Comparison of ENCODE assay signal across 22 cellular contexts in genomic region chr10:80153460-80153859, GRCh38. TPM values are rescaled to one million over a fixed set of nuclear protein-coding genes. Genes with fewer than 3 reads are reported as not detected.
DNase-seq lines count a peak whose midpoint lies in the region; ATAC-seq, FAIRE-seq and TF ChIP-seq lines count a peak whose summit lies in the region.
"Had no signal": no experiment of that assay in that cellular context is flagged by ENCODE, and none has a peak within 500 bp of the region (broad histone marks: within the 10 kb centered on the region; RNA-seq: fewer than 3 reads in every experiment).

No MANE protein-coding gene starts in this region.

- no peak overlapping the region for H3K4me3 ChIP-seq in coronary artery
- H3K4me3 ChIP-seq: A549, BLaER1 had no signal

- peaks cover 1 to 6% of the 10 kb centered on the region in 2 donors for H3K9me3 Mint-ChIP-seq in activated T-cell treated with anti-CD3 and anti-CD28 coated beads, Interleukin-2, amount 50 U/mL, for 72 hours
- H3K9me3 Mint-ChIP-seq in stimulated activated memory B cell treated with anti-CD40 and anti-IgM and Interleukin-4, amounts not matched to agents 10 μg/mL and 1 μg/mL and 100 μg/mL, for 72 hours = peaks cover 4% of the 10 kb centered on the region
- H3K9me3 Mint-ChIP-seq in immature natural killer cell = peaks cover 0 to 1% (median 0%) of the 10 kb centered on the region in 6 donors
- H3K9me3 Mint-ChIP-seq in activated CD4-positive, alpha-beta T cell treated with anti-CD3 and anti-CD28 coated beads, Interleukin-2, amount 10 ng/mL, durations not matched to agents 7 days and 5 days = no peaks in the 10 kb centered on the region

- H3K36me3 Mint-ChIP-seq in activated T-cell treated with anti-CD3 and anti-CD28 coated beads, Interleukin-2, amount 50 U/mL, for 72 hours (ENCODE audit: insufficient read depth in 2 of 2) = peaks cover 24 to 53% of the 10 kb centered on the region in 2 donors
- peaks cover 91% of the 10 kb centered on the region for H3K36me3 Mint-ChIP-seq in stimulated activated memory B cell treated with anti-CD40 and anti-IgM and Interleukin-4, amounts not matched to agents 10 μg/mL and 1 μg/mL and 100 μg/mL, for 72 hours
- peaks cover 10 to 68% (median 34%) of the 10 kb centered on the region in 3 donors for H3K36me3 Mint-ChIP-seq in immature natural killer cell
- peaks cover 86% of the 10 kb centered on the region for H3K36me3 Mint-ChIP-seq in activated CD4-positive, alpha-beta T cell treated with anti-CD3 and anti-CD28 coated beads, Interleukin-2, amount 10 ng/mL, durations not matched to agents 7 days and 5 days (ENCODE audit: low read depth)

- DNase-seq in activated T-cell treated with anti-CD3 and anti-CD28 coated beads, Interleukin-2, amount 50 U/mL, for 72 hours = no peak
- DNase-seq in activated T-cell treated with anti-CD3 and anti-CD28 coated beads, Interleukin-2, amount 50 U/mL, for 48 hours = no peak
- DNase-seq in GM12892 (ENCODE audit: insufficient read length) (no peak), coronary artery (ENCODE audit: low spot score) (no peak), immature natural killer cell (no peak), NCI-H82 (lab: John Stamatoyannopoulos, UW) (no peak)
- DNase-seq in activated CD4-positive, alpha-beta T cell treated with anti-CD3 and anti-CD28 coated beads, Interleukin-2, amount 10 ng/mL, durations not matched to agents 7 days and 5 days = no peak
- DNase-seq: activated CD8-positive, alpha-beta memory T cell treated with anti-CD3 and anti-CD28 coated beads for 24 hours; cortex of kidney; kidney glomerular epithelial cell; NCI-H1105; NCI-H524; occipital lobe; SK-N-SH; stimulated activated CD4-positive, alpha-beta T cell treated with anti-CD3 and anti-CD28 coated beads, Interleukin-4, amount 100 ng/mL, for 24 hours; T-helper 9 cell had no signal

- no peak for TF ChIP-seq CTCF in coronary artery (IDR thresholded peaks at IDR 0.05)

- CTCF ChIA-PET in activated CD4-positive, alpha-beta T cell treated with anti-CD3 and anti-CD28 coated beads, Interleukin-2, amount 10 ng/mL, durations not matched to agents 7 days and 5 days (lab: Charles Lee) = interaction anchor here (0.8 to 2.1 kb wide), 2 partner anchors 10 to 46 kb away, joined by 3 to 11 read pairs; no protein-coding TSS in a partner anchor

- H3K27me3 Mint-ChIP-seq in activated T-cell treated with anti-CD3 and anti-CD28 coated beads, Interleukin-2, amount 50 U/mL, for 72 hours (ENCODE audit: low read depth) = no peaks in the 10 kb centered on the region
- H3K27me3 Mint-ChIP-seq in stimulated activated memory B cell treated with anti-CD40 and anti-IgM and Interleukin-4, amounts not matched to agents 10 μg/mL and 1 μg/mL and 100 μg/mL, for 72 hours = no peaks in the 10 kb centered on the region
- H3K27me3 Mint-ChIP-seq in immature natural killer cell (ENCODE audit: low read depth in 3 of 3) = peaks cover 0 to 12% (median 5%) of the 10 kb centered on the region in 3 donors
- no peaks in the 10 kb centered on the region for H3K27me3 Mint-ChIP-seq in activated CD4-positive, alpha-beta T cell treated with anti-CD3 and anti-CD28 coated beads, Interleukin-2, amount 10 ng/mL, durations not matched to agents 7 days and 5 days

- H3K27ac Mint-ChIP-seq in activated T-cell treated with anti-CD3 and anti-CD28 coated beads, Interleukin-2, amount 50 U/mL, for 72 hours = peak overlapping the region; percentile 26
- H3K27ac Mint-ChIP-seq in stimulated activated memory B cell treated with anti-CD40 and anti-IgM and Interleukin-4, amounts not matched to agents 10 μg/mL and 1 μg/mL and 100 μg/mL, for 72 hours = peak overlapping the region; percentile 45
- H3K27ac Mint-ChIP-seq in immature natural killer cell = peak overlapping the region in 3 of 6 donors; percentile 22 to 53 (median 52)
- H3K27ac Mint-ChIP-seq in activated CD4-positive, alpha-beta T cell treated with anti-CD3 and anti-CD28 coated beads, Interleukin-2, amount 10 ng/mL, durations not matched to agents 7 days and 5 days = no peak overlapping the region

- peak overlapping the region; percentile 34 to 39 for H3K27ac ChIP-seq in coronary artery
- H3K27ac ChIP-seq: BLaER1 had no signal

- peaks cover 27% of the 10 kb centered on the region for H3K4me1 Mint-ChIP-seq in activated T-cell treated with anti-CD3 and anti-CD28 coated beads, Interleukin-2, amount 50 U/mL, for 72 hours (ENCODE audit: low read depth)
- H3K4me1 Mint-ChIP-seq in stimulated activated memory B cell treated with anti-CD40 and anti-IgM and Interleukin-4, amounts not matched to agents 10 μg/mL and 1 μg/mL and 100 μg/mL, for 72 hours = peaks cover 10% of the 10 kb centered on the region
- no peaks in the 10 kb centered on the region for H3K4me1 Mint-ChIP-seq in immature natural killer cell
- H3K4me1 Mint-ChIP-seq in activated CD4-positive, alpha-beta T cell treated with anti-CD3 and anti-CD28 coated beads, Interleukin-2, amount 10 ng/mL, durations not matched to agents 7 days and 5 days = peaks cover 7% of the 10 kb centered on the region

- no peak for ATAC-seq in activated T-cell treated with anti-CD3 and anti-CD28 coated beads, Interleukin-2, amount 50 U/mL, for 72 hours (replicated peaks in 1 of 2)
- no peak for ATAC-seq in stimulated activated memory B cell treated with anti-CD40 and anti-IgM and Interleukin-4, amounts not matched to agents 10 μg/mL and 1 μg/mL and 100 μg/mL, for 72 hours
- ATAC-seq: A549 had no signal

- no peak for FAIRE-seq in GM12892 (lab: Jason Lieb, UNC)
- FAIRE-seq: A549, endometrium, H1 had no signal

- no peak overlapping the region for H3K4me3 Mint-ChIP-seq in activated T-cell treated with anti-CD3 and anti-CD28 coated beads, Interleukin-2, amount 50 U/mL, for 72 hours
- no peak overlapping the region for H3K4me3 Mint-ChIP-seq in stimulated activated memory B cell treated with anti-CD40 and anti-IgM and Interleukin-4, amounts not matched to agents 10 μg/mL and 1 μg/mL and 100 μg/mL, for 72 hours
- H3K4me3 Mint-ChIP-seq in immature natural killer cell = no peak overlapping the region
- H3K4me3 Mint-ChIP-seq in activated CD4-positive, alpha-beta T cell treated with anti-CD3 and anti-CD28 coated beads, Interleukin-2, amount 10 ng/mL, durations not matched to agents 7 days and 5 days = no peak overlapping the region

- TF ChIP-seq POLR2A in GM12892 (IDR thresholded peaks at IDR 0.05; ENCODE audit: low read depth, low read length) = 0 out of 2 replicates have a peak, but pooled peaks have one; percentile 25

- POLR2A ChIA-PET in activated CD4-positive, alpha-beta T cell treated with anti-CD3 and anti-CD28 coated beads, Interleukin-2, amount 10 ng/mL, durations not matched to agents 7 days and 5 days (lab: Charles Lee) = no interaction called here

RNA-seq across cellular contexts. Expression of gene PLAC9, which starts 20.9 kb away (rescaled TPM):
- not detected for total RNA-seq in activated T-cell treated with anti-CD3 and anti-CD28 coated beads, Interleukin-2, amount 50 U/mL, for 72 hours
- polyA plus RNA-seq in GM12892 (2012; ENCODE audit: missing spikeins) = not detected
- polyA plus RNA-seq in immature natural killer cell = not detected
- not detected for total RNA-seq in activated CD4-positive, alpha-beta T cell treated with anti-CD3 and anti-CD28 coated beads, Interleukin-2, amount 10 ng/mL, durations not matched to agents 7 days and 5 days
- total RNA-seq: renal cortical epithelial cell had no signal
- polyA plus RNA-seq: A549 had no signal

RNA-seq across cellular contexts. Expression of gene ANXA11, which starts 51.9 kb away (rescaled TPM):
- total RNA-seq in activated T-cell treated with anti-CD3 and anti-CD28 coated beads, Interleukin-2, amount 50 U/mL, for 72 hours = 100 to 1,000 TPM; 207 to 229 TPM
- 107 TPM for polyA plus RNA-seq in GM12892 (2012; ENCODE audit: missing spikeins)
- 100 to 1,000 TPM; 136 to 270 (median 181) TPM for polyA plus RNA-seq in immature natural killer cell
- 100 to 1,000 TPM; 280 to 326 TPM for total RNA-seq in activated CD4-positive, alpha-beta T cell treated with anti-CD3 and anti-CD28 coated beads, Interleukin-2, amount 10 ng/mL, durations not matched to agents 7 days and 5 days
